Comparison of ENCODE assay signal across 1 cellular context in genomic region chr2:99890616-99891259, GRCh38.
TF ChIP-seq lines count a peak whose summit lies in the region.

No MANE protein-coding gene starts in this region.

TF ChIP-seq in H1, 55 proteins besides CTCF, POLR2A, EP300 and RAD21:
- TF ChIP-seq BACH1 (IDR thresholded peaks at IDR 0.05; ENCODE audit: low read length) (no peak), HDAC6 (IDR thresholded peaks at IDR 0.05; ENCODE audit: low read depth, low read length) (no peak), KDM5A (IDR thresholded peaks at IDR 0.05; ENCODE audit: low read length) (no peak), TEAD4 (IDR thresholded peaks at IDR 0.05; ENCODE audit: low read depth, low read length) (no peak), CBX5 (IDR thresholded peaks at IDR 0.05; ENCODE audit: low read depth, low read length) (no peak), GTF2F1 (IDR thresholded peaks at IDR 0.05; ENCODE audit: borderline replicate concordance, low read depth, low read length) (no peak), TBP (IDR thresholded peaks at IDR 0.05; ENCODE audit: low read depth, low read length) (no peak)
TF ChIP-seq in H1: peak in this region for 0.
